ENCODE assay signal across 1 cellular context in genomic region chr6:131643855-131644460, GRCh38.
TF ChIP-seq lines count a peak whose summit lies in the region.

No MANE protein-coding gene starts in this region.

TF ChIP-seq in K562, 482 proteins besides CTCF, POLR2A, EP300 and RAD21 (continued from another document):
- TF ChIP-seq SRF (CRISPR knock-in tag; IDR thresholded peaks at IDR 0.05) (no peak), ETV5 (CRISPR knock-in tag; IDR thresholded peaks at IDR 0.05; ENCODE audit: low read depth) (no peak), GTF2B (IDR thresholded peaks at IDR 0.05; ENCODE audit: extremely low read depth, insufficient read length) (no peak), KDM1A (IDR thresholded peaks at IDR 0.05) (peak; percentile 88 to 90), BRD9 (IDR thresholded peaks at IDR 0.05; ENCODE audit: low read depth, partially characterized antibody) (no peak), NFIC (IDR thresholded peaks at IDR 0.05) (peak; percentile 13; the same call in 1 of the 2 replicates), NFRKB (IDR thresholded peaks at IDR 0.05; ENCODE audit: low read depth) (no peak), TAF9B (IDR thresholded peaks at IDR 0.05; ENCODE audit: partially characterized antibody) (no peak), ZBTB9 (CRISPR knock-in tag; IDR thresholded peaks at IDR 0.05) (no peak), GABPB1 (CRISPR knock-in tag; IDR thresholded peaks at IDR 0.05) (no peak), CHCHD3 (CRISPR knock-in tag; IDR thresholded peaks at IDR 0.05) (no peak), EWSR1 (IDR thresholded peaks at IDR 0.05; ENCODE audit: borderline replicate concordance, low read depth, partially characterized antibody) (no peak), HNRNPK (IDR thresholded peaks at IDR 0.05; ENCODE audit: low read depth, low read length, poor library complexity, severe bottlenecking) (no peak), ZFP91 (CRISPR knock-in tag; IDR thresholded peaks at IDR 0.05) (no peak), CBFA2T2 (conservative IDR thresholded peaks at IDR 0.05) (peak; percentile 38), GATA2 (CRISPR knock-in tag; IDR thresholded peaks at IDR 0.05) (no peak), PRDM10 (IDR thresholded peaks at IDR 0.05; ENCODE audit: partially characterized antibody) (no peak)
TF ChIP-seq in K562: peak in this region for 13.
